In the genomic region with DNA sequence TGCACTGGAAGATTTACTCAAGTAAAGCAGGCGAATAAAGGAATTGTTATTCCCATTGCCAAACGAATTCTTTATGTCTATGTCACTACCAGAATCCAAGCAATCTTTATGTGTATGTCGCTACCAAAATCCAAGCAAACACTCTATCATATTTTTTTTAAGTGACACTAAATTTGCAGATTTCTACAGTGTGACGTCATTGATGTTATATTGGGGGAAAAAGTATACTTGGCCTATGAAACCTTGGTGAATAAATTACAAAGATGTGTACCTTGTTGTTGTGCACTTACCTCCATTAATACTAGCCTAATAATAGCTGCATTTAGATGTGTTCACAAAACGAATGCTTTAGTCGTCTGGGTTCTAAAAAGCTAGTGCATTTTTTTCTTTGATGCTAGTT, we compare ENCODE assay signal across 11 cellular contexts. TPM values are rescaled to one million over a fixed set of nuclear protein-coding genes. Genes with fewer than 3 reads are reported as not detected.
A peak's percentile ranks its signal among the peaks of the same experiment; 100 is the strongest.
DNase-seq lines count a peak whose midpoint lies in the region; ATAC-seq and TF ChIP-seq lines count a peak whose summit lies in the region.
"Had no signal": no experiment of that assay in that cellular context is flagged by ENCODE, and none has a peak within 500 bp of the region (broad histone marks: within the 10 kb centered on the region; RNA-seq: fewer than 3 reads in every experiment).

No MANE protein-coding gene starts in this region.

- peak overlapping the region in 2 of 3 donors; percentile 23 to 94 for H3K27ac Mint-ChIP-seq in CD4-positive, CD25-positive, alpha-beta regulatory T cell

- 57% methylated on average over 6 of the region's 6 CpGs for WGBS in HUES64
- WGBS in ovary, 3 donors, result 27 to 41% (median 34%) methylated on average over 6 of the region's 6 CpGs

- H3K9ac ChIP-seq in HUES64 (ENCODE audit: low read depth, low read length), result peak overlapping the region; percentile 95

- H3K4me3 ChIP-seq in CD4-positive, CD25-positive, alpha-beta regulatory T cell (ENCODE audit: low read depth, low read length), result peak overlapping the region; percentile 82
- H3K4me3 ChIP-seq in HUES64 (ENCODE audit: low read length) (peak overlapping the region; percentile 86), astrocyte of the cerebellum (ENCODE audit: low read depth, low read length) (peak overlapping the region; percentile 82), muscle layer of duodenum (ENCODE audit: low read depth in 1 of 2, low read length in 2 of 2) (peak overlapping the region; percentile 84 to 92), ovary (no peak overlapping the region)

- TF ChIP-seq EP300 in ovary (IDR thresholded peaks at IDR 0.05), result no peak

- ATAC-seq in CD4-positive, CD25-positive, alpha-beta regulatory T cell (ENCODE audit: low read depth in 2 of 2), result no peak
- ATAC-seq in GM21529 (IDR thresholded peaks at IDR 0.05; ENCODE audit: unreplicated experiment) (no peak), GM19455 (IDR thresholded peaks at IDR 0.05; ENCODE audit: unreplicated experiment) (no peak)

- H3K27ac ChIP-seq in CD4-positive, CD25-positive, alpha-beta regulatory T cell (ENCODE audit: insufficient read depth, low read length, poor library complexity, severe bottlenecking), result no peak overlapping the region
- H3K27ac ChIP-seq in HUES64 (ENCODE audit: low read depth, low read length) (0 out of 2 replicates have a peak overlapping the region, but pooled peaks have one; percentile 98), muscle layer of duodenum (ENCODE audit: low read length) (no peak overlapping the region), ovary (no peak overlapping the region)
- H3K27ac ChIP-seq: left ventricle myocardium inferior had no signal

- in situ Hi-C loops in astrocyte of the cerebellum (cut with HindIII; ENCODE audit: low sequenced_read_pairs), result no loop called here

- peaks cover 4% of the 10 kb centered on the region for H3K27me3 ChIP-seq in CD4-positive, CD25-positive, alpha-beta regulatory T cell (ENCODE audit: control insufficient read depth, insufficient read depth, low read length)
- no peaks in the 10 kb centered on the region for H3K27me3 ChIP-seq in HUES64 (ENCODE audit: insufficient read depth, low read length)
- no peaks in the 10 kb centered on the region for H3K27me3 ChIP-seq in muscle layer of duodenum (ENCODE audit: low read depth, low read length)
- H3K27me3 ChIP-seq in ovary, result no peaks in the 10 kb centered on the region

- H3K4me3 Mint-ChIP-seq in CD4-positive, CD25-positive, alpha-beta regulatory T cell, result peak overlapping the region; percentile 89 to 98 (median 94)

- no peaks in the 10 kb centered on the region for H3K36me3 ChIP-seq in CD4-positive, CD25-positive, alpha-beta regulatory T cell (ENCODE audit: control insufficient read depth, insufficient read depth, low read length)
- H3K36me3 ChIP-seq in HUES64 (ENCODE audit: insufficient read depth, low read length) (peaks cover 47% of the 10 kb centered on the region), muscle layer of duodenum (ENCODE audit: control insufficient read depth in 1 of 2, insufficient read depth in 2 of 2, low read length in 2 of 2) (no peaks in the 10 kb centered on the region), ovary (no peaks in the 10 kb centered on the region)
- H3K36me3 ChIP-seq: left ventricle myocardium inferior had no signal

- peaks cover 0 to 1% (median 0%) of the 10 kb centered on the region in 7 donors for H3K9me3 Mint-ChIP-seq in CD4-positive, CD25-positive, alpha-beta regulatory T cell

- no peak for TF ChIP-seq POLR2A in ovary (IDR thresholded peaks at IDR 0.05)

- peaks cover 18% of the 10 kb centered on the region for H3K4me1 ChIP-seq in CD4-positive, CD25-positive, alpha-beta regulatory T cell (ENCODE audit: control insufficient read depth, insufficient read depth, low read length, poor library complexity, severe bottlenecking)
- H3K4me1 ChIP-seq in HUES64 (ENCODE audit: insufficient read depth, low read length) (peaks cover 4% of the 10 kb centered on the region; the same call in 1 of the 2 replicates), muscle layer of duodenum (ENCODE audit: control insufficient read depth in 1 of 2, insufficient read depth in 2 of 2, low read length in 2 of 2) (peaks cover 0 to 15% of the 10 kb centered on the region in 2 donors), ovary (ENCODE audit: insufficient read depth) (peaks cover 5% of the 10 kb centered on the region)

- peaks cover 6 to 31% (median 22%) of the 10 kb centered on the region in 4 donors for H3K4me1 Mint-ChIP-seq in CD4-positive, CD25-positive, alpha-beta regulatory T cell

- TF ChIP-seq CTCF in astrocyte of the cerebellum (IDR thresholded peaks at IDR 0.05; ENCODE audit: low read depth, low read length, missing control alignments) (no peak), ovary (IDR thresholded peaks at IDR 0.05) (no peak)

- H3K27me3 Mint-ChIP-seq in CD4-positive, CD25-positive, alpha-beta regulatory T cell, result peaks cover 4% of the 10 kb centered on the region

- H3K9me3 ChIP-seq in CD4-positive, CD25-positive, alpha-beta regulatory T cell (ENCODE audit: control insufficient read depth in 2 of 2, low read length in 2 of 2), result no peaks in the 10 kb centered on the region
- no peaks in the 10 kb centered on the region for H3K9me3 ChIP-seq in HUES64 (ENCODE audit: insufficient read depth, low read depth, low read length)
- no peaks in the 10 kb centered on the region for H3K9me3 ChIP-seq in muscle layer of duodenum (ENCODE audit: control insufficient read depth in 1 of 2, low read length in 2 of 2)
- H3K9me3 ChIP-seq in ovary, result no peaks in the 10 kb centered on the region
- H3K9me3 ChIP-seq: left ventricle myocardium inferior had no signal

- intact Hi-C loops in ovary (cut with DNase I), result no loop called here

- DNase-seq in CD4-positive, CD25-positive, alpha-beta regulatory T cell, result no peak
- DNase-seq in astrocyte of the cerebellum (ENCODE audit: low read depth) (no peak), ovary (no peak), T-helper 9 cell (no peak)
- DNase-seq: central memory CD4-positive, alpha-beta T cell; left ventricle myocardium inferior; NCI-H1048 had no signal

- H3K36me3 Mint-ChIP-seq in CD4-positive, CD25-positive, alpha-beta regulatory T cell, result no peaks in the 10 kb centered on the region

RNA-seq across cellular contexts. Expression of gene TTK, which starts 1.0 kb away (rescaled TPM):
- 1.7 TPM for total RNA-seq in CD4-positive, CD25-positive, alpha-beta regulatory T cell
- polyA plus RNA-seq in CD4-positive, CD25-positive, alpha-beta regulatory T cell, result 1 to 10 TPM in 3 of 4 donors, not detected in 1; 1.1 to 2.6 (median 1.6) TPM
- 52.4 TPM for polyA plus RNA-seq in HUES64 (2013, experiment 1 of 2)
- 58.0 TPM for polyA plus RNA-seq in HUES64 (2013, experiment 2 of 2)
- total RNA-seq in ovary, result under 1 TPM in 5 of 7 donors, not detected in 2; 0.10 to 0.94 (median 0.80) TPM
- polyA plus RNA-seq in ovary, result under 1 TPM; 0.36 to 0.87 TPM

RNA-seq across cellular contexts. Expression of gene ELOVL4, which starts 58.1 kb away (rescaled TPM):
- not detected for total RNA-seq in CD4-positive, CD25-positive, alpha-beta regulatory T cell
- under 1 TPM; 0.10 to 0.72 (median 0.25) TPM for polyA plus RNA-seq in CD4-positive, CD25-positive, alpha-beta regulatory T cell
- polyA plus RNA-seq in HUES64 (2013, experiment 1 of 2), result 8.1 TPM
- polyA plus RNA-seq in HUES64 (2013, experiment 2 of 2), result 7.2 TPM
- 1 to 10 TPM; 1.1 to 3.1 (median 1.8) TPM for total RNA-seq in ovary
- polyA plus RNA-seq in ovary, result 1 to 10 TPM; 1.6 to 1.8 TPM
